Comparison of ENCODE assay signal across 10 cellular contexts in the genomic region with DNA sequence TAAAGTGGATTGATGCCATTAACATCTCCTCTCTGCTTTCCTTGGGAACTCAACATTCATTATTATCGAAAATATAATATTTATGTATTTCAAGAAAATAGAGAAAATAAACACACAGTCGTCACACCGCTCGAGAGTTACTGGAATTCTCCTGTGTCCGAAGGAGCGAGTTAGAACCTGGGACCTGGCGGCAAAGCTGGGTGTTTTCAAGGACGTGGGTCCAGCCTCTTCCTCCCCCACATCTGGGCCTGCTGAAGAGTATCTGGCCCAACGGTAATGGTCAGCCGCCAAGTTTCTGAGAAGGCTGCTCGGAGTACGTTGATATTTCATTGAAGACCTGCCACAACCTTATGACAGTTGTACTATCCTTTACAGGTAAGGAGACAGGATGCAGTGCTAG. TPM values are rescaled to one million over a fixed set of nuclear protein-coding genes. Genes with fewer than 3 reads are reported as not detected.
"Had no signal": no experiment of that assay in that cellular context is flagged by ENCODE, and none has a peak within 500 bp of the region (broad histone marks: within the 10 kb centered on the region; RNA-seq: fewer than 3 reads in every experiment).

No MANE protein-coding gene starts in this region.

- H3K9me3 ChIP-seq: HAP-1 had no signal

- H3K9me3 Mint-ChIP-seq: H9 had no signal

- H3K36me3 ChIP-seq: HAP-1 had no signal

- H3K4me1 Mint-ChIP-seq: GM23338 had no signal

- H3K4me1 ChIP-seq: HAP-1 had no signal

- H3K27ac Mint-ChIP-seq: GM23338, H9, HFFc6 had no signal

- H3K4me3 Mint-ChIP-seq: GM23338, H9, HFFc6 had no signal

- DNase-seq: GM23248, GOT3, H7, H9, HCEC 1CT, HFFc6 had no signal

- H3K27ac ChIP-seq: GM23248 had no signal

- ATAC-seq: GM23338, HCT116 had no signal

- H3K4me3 ChIP-seq: GM23248, GM23338, HAP-1 had no signal

RNA-seq across cellular contexts. Expression of gene IRX2, which starts 47.9 kb away (rescaled TPM):
- total RNA-seq: H4 had no signal
